ENCODE assay signal across 21 cellular contexts in the genomic region with DNA sequence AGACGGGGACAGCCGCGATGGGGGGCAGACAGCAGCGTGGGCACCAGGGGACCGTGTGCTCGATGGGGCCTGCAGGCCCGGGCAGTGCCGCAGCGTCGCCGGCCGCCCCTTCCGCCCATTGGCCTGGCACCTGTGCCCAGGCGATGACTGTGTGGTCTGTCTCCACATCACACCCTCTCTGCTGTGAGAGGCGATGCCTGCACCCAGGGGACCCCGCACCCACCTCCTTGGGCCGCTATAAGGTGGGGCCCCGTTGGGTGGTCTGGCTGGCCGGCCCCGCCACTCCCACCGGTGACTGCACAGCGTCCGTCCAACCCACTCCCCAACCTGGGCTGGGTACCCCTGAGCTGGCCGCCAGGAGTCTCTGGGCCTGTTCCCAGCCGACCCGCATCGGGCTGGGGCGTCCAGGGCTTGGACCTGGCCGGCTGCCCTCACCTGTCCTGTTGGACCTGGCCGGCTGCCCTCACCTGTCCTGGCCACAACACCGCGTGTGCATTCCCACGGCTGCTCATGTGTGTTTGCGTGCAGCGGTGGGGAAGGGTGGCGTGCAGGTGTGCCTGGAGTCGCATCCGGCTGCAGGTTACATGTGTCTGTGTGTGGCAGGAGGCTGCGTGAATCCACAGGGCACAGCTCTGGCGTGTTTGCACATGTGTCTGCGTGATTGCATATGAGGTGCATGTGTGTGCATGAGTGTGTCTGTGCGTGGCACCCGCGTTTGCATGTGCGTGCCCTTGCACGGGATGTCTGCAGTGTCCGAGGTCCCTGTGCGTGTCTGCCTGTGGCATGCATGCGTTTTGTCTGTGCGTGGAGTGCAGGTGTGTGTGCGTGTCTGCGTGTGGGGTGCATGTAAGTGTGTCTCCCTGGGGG. TPM values are rescaled to one million over a fixed set of nuclear protein-coding genes. Genes with fewer than 3 reads are reported as not detected.
"Had no signal": no experiment of that assay in that cellular context is flagged by ENCODE, and none has a peak within 500 bp of the region (broad histone marks: within the 10 kb centered on the region; RNA-seq: fewer than 3 reads in every experiment).

No MANE protein-coding gene starts in this region.

- H3K36me3 ChIP-seq: heart left ventricle, spleen, tibial nerve, uterus had no signal

- H3K36me3 Mint-ChIP-seq: naive B cell had no signal

- H3K4me3 ChIP-seq: heart left ventricle, mucosa of descending colon, spleen, tibial nerve, uterus had no signal

- DNase-seq: activated CD4-positive, alpha-beta T cell treated with anti-CD3 and anti-CD28 coated beads, Interleukin-2, amount 50 U/mL, for 1 hour; activated CD4-positive, CD25-positive, alpha-beta regulatory T cell treated with anti-CD3 and anti-CD28 coated beads, Interleukin-2, amount 50 U/mL, for 72 hours; activated CD8-positive, alpha-beta memory T cell treated with anti-CD3 and anti-CD28 coated beads, Interleukin-2, amount 50 U/mL, for 4 hours; activated naive CD4-positive, alpha-beta T cell treated with anti-CD3 and anti-CD28 coated beads for 36 hours; activated T-cell treated with anti-CD3 and anti-CD28 coated beads, Interleukin-2, amount 50 U/mL, for 4 hours; cortex of kidney; effector CD4-positive, alpha-beta T cell; heart left ventricle; kidney glomerular epithelial cell; left ventricle myocardium superior; naive B cell; posterior cingulate gyrus; spleen; stimulated activated CD8-positive, alpha-beta memory T cell treated with anti-CD3 and anti-CD28 coated beads, Interleukin-4, amount 100 ng/mL, for 48 hours; stimulated activated naive CD4-positive, alpha-beta T cell treated with Interleukin-2 at 50 U/mL for 16 hours; T-helper 17 cell; uterus had no signal

- H3K9me3 Mint-ChIP-seq: activated naive CD4-positive, alpha-beta T cell treated with anti-CD3 and anti-CD28 coated beads for 36 hours; activated T-cell treated with anti-CD3 and anti-CD28 coated beads, Interleukin-2, amount 50 U/mL, for 4 hours; naive B cell had no signal

- H3K27ac ChIP-seq: heart left ventricle, spleen, tibial nerve, uterus, VCaP had no signal

- H3K27ac Mint-ChIP-seq: activated naive CD4-positive, alpha-beta T cell treated with anti-CD3 and anti-CD28 coated beads for 36 hours; naive B cell; T-helper 17 cell had no signal

- FAIRE-seq: frontal cortex had no signal

- ATAC-seq: left ventricle myocardium superior, mucosa of descending colon, T-helper 17 cell had no signal

- H3K9me3 ChIP-seq: heart left ventricle, mucosa of descending colon, spleen, tibial nerve, uterus had no signal

- H3K4me3 Mint-ChIP-seq: activated naive CD4-positive, alpha-beta T cell treated with anti-CD3 and anti-CD28 coated beads for 36 hours; activated T-cell treated with anti-CD3 and anti-CD28 coated beads, Interleukin-2, amount 50 U/mL, for 4 hours; T-helper 17 cell had no signal

RNA-seq across cellular contexts. Expression of gene EFNA2, which starts 3.1 kb away (rescaled TPM):
- total RNA-seq: activated naive CD4-positive, alpha-beta T cell treated with anti-CD3 and anti-CD28 coated beads for 36 hours; activated T-cell treated with anti-CD3 and anti-CD28 coated beads, Interleukin-2, amount 50 U/mL, for 4 hours; heart left ventricle; left ventricle myocardium superior; spleen; T-helper 17 cell; tibial nerve had no signal
- polyA plus RNA-seq: heart left ventricle, spleen had no signal
